Comparison of ENCODE assay signal across 8 cellular contexts in the genomic region with DNA sequence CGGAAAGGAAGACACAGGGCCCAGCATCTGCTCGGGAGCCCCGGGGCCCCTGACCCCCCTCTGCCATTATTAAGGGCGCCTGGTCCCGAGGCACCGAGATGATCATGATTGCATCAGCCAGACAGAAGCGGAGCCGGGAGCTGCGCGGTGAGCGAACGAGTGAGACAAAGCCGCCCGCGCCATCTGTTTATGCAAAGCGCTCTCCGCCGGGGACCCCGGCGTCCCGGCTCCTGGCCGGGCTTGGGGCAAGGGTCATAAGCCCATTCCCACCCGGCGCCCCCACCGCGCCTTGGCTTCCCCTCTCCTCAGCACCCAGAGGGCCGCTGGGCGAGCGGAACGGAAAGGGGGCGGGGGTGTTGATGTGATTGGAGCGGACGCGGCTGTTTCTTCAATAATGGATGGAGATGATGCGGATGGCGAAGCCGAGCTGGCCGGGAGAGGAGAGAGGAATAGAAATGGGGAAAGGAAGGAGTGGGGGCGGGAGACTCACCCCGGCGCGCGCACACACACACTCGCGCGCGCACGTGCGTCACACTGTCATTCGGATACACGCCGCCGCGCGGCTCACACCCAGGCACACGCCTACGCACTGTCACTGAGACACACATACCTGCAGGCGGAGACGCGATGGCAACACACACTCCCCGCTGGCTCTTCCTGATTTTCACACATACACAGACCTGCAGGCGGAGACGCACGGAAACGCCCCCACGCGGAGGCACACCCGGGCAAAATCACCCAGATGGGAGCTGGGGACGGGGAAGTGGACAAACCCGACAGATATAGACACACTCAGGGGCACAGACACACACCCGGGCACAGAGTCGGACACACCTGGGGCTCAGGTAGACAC. TPM values are rescaled to one million over a fixed set of nuclear protein-coding genes. Genes with fewer than 3 reads are reported as not detected.
DNase-seq lines count a peak whose midpoint lies in the region; ATAC-seq and TF ChIP-seq lines count a peak whose summit lies in the region.

No MANE protein-coding gene starts in this region.

- peak overlapping the region; percentile 96 for H3K27ac Mint-ChIP-seq in activated naive CD4-positive, alpha-beta T cell treated with anti-CD3 and anti-CD28 coated beads, Interleukin-2, amount 50 U/mL, for 24 hours

- H3K36me3 Mint-ChIP-seq in activated naive CD4-positive, alpha-beta T cell treated with anti-CD3 and anti-CD28 coated beads, Interleukin-2, amount 50 U/mL, for 24 hours, result peaks cover 2% of the 10 kb centered on the region

- H3K4me1 ChIP-seq in DND-41 (ENCODE audit: insufficient read depth, low read length) (peaks cover 37% of the 10 kb centered on the region), psoas muscle (peaks cover 57% of the 10 kb centered on the region)

- H3K36me3 ChIP-seq in DND-41 (ENCODE audit: insufficient read depth, low read length) (peaks cover 2% of the 10 kb centered on the region), psoas muscle (ENCODE audit: insufficient read depth in 1 of 2, low read depth in 1 of 2) (peaks cover 0 to 20% of the 10 kb centered on the region in 2 donors)

- ATAC-seq in DND-41 (ENCODE audit: insufficient read depth, low read depth) (peak; percentile 8; the same call in 1 of the 3 replicates), left cardiac atrium (peak; percentile 0 to 2), psoas muscle (peak; percentile 5 to 29 (median 16)), HG03469 (IDR thresholded peaks at IDR 0.05; ENCODE audit: unreplicated experiment) (no peak), HG03457 (IDR thresholded peaks at IDR 0.05; ENCODE audit: unreplicated experiment) (no peak)

- CTCF ChIA-PET in RWPE1 (lab: Yijun Ruan, JAX), result interaction anchor here (0.6 to 6.5 kb wide), 14 partner anchors 10 to 1415 kb away, joined by 3 to 147 read pairs (median 4); partner anchors contain the start of genes NXPH4 and SHMT2

- peaks cover 11% of the 10 kb centered on the region; the same call in 1 of the 2 replicates for H4K20me1 ChIP-seq in DND-41 (ENCODE audit: insufficient read depth, low read length)

- peaks cover 73% of the 10 kb centered on the region for H3K4me1 Mint-ChIP-seq in activated naive CD4-positive, alpha-beta T cell treated with anti-CD3 and anti-CD28 coated beads, Interleukin-2, amount 50 U/mL, for 24 hours

- H3K79me2 ChIP-seq in DND-41 (ENCODE audit: insufficient read depth, low read length), result no peaks in the 10 kb centered on the region

- H3K4me3 Mint-ChIP-seq in activated naive CD4-positive, alpha-beta T cell treated with anti-CD3 and anti-CD28 coated beads, Interleukin-2, amount 50 U/mL, for 24 hours, result peak overlapping the region; percentile 89

- DNase-seq in DND-41 (peak; percentile 62), RWPE1 (ENCODE audit: low spot score) (no peak), left cardiac atrium (peak; percentile 63), psoas muscle (peak; percentile 64 to 79)

- POLR2A ChIA-PET in RWPE1 (lab: Yijun Ruan, JAX; ENCODE audit: low non-redundant PET), result interaction anchor here (0.5 kb wide), 1 partner anchor 13 kb away, joined by 3 read pairs; no protein-coding TSS in a partner anchor

- no peak; the same call in 1 of the 2 replicates for TF ChIP-seq EP300 in Ishikawa (IDR thresholded peaks at IDR 0.05; ENCODE audit: borderline replicate concordance)

- H3K27ac ChIP-seq in DND-41 (ENCODE audit: low read length), result no peak overlapping the region
- H3K27ac ChIP-seq in RWPE1, result peak overlapping the region; percentile 71
- H3K27ac ChIP-seq in psoas muscle, result peak overlapping the region; percentile 61

- peak overlapping the region; percentile 5; the same call in 1 of the 2 replicates for H3K4me2 ChIP-seq in DND-41 (ENCODE audit: insufficient read depth, low read length)

- no peak overlapping the region for H3K4me3 ChIP-seq in DND-41 (ENCODE audit: low read depth in 1 of 2, low read length in 2 of 2)
- H3K4me3 ChIP-seq in psoas muscle, result peak overlapping the region; percentile 65

- no peak overlapping the region for H2AFZ ChIP-seq in DND-41 (ENCODE audit: low read depth, low read length)

- intact Hi-C loops in left cardiac atrium (cut with DNase I), result no loop called here
- intact Hi-C loops in psoas muscle (cut with DNase I), result no loop called here

- TF ChIP-seq CTCF in DND-41 (IDR thresholded peaks at IDR 0.05; ENCODE audit: borderline replicate concordance, extremely low read depth, low read length, poor library complexity, severe bottlenecking), result no peak
- no peak for TF ChIP-seq CTCF in RWPE1 (conservative IDR thresholded peaks at IDR 0.05; ENCODE audit: low read depth)
- no peak for TF ChIP-seq CTCF in psoas muscle (IDR thresholded peaks at IDR 0.05)

- H3K27me3 ChIP-seq in DND-41 (ENCODE audit: insufficient read depth, low read length, poor library complexity) (peaks cover 14% of the 10 kb centered on the region), psoas muscle (ENCODE audit: insufficient read depth in 3 of 3, low read length in 2 of 3) (peaks cover 0 to 23% (median 0%) of the 10 kb centered on the region in 3 donors)

- H3K9me3 ChIP-seq in DND-41 (ENCODE audit: insufficient read depth, low read length, severe bottlenecking) (no peaks in the 10 kb centered on the region), psoas muscle (no peaks in the 10 kb centered on the region)

- TF ChIP-seq RAD21 in Ishikawa (IDR thresholded peaks at IDR 0.05; ENCODE audit: low read depth), result no peak

- WGBS in psoas muscle, 3 donors, result 1 to 2% (median 1%) methylated on average over 65 to 72 of the region's 72 CpGs

- no peaks in the 10 kb centered on the region for H3K9me3 Mint-ChIP-seq in activated naive CD4-positive, alpha-beta T cell treated with anti-CD3 and anti-CD28 coated beads, Interleukin-2, amount 50 U/mL, for 24 hours

- H3K9ac ChIP-seq in DND-41 (ENCODE audit: low read depth, low read length), result no peak overlapping the region

- H3K27me3 Mint-ChIP-seq in activated naive CD4-positive, alpha-beta T cell treated with anti-CD3 and anti-CD28 coated beads, Interleukin-2, amount 50 U/mL, for 24 hours, result peaks cover 25% of the 10 kb centered on the region

TF ChIP-seq in Ishikawa, 13 proteins besides CTCF, POLR2A, EP300 and RAD21:
- TF ChIP-seq EGR1 (IDR thresholded peaks at IDR 0.05) (peak; percentile 99), TEAD4 (IDR thresholded peaks at IDR 0.05) (peak; percentile 57), TAF1 (IDR thresholded peaks at IDR 0.05; ENCODE audit: low read depth) (peak; percentile 54), YY1 (IDR thresholded peaks at IDR 0.05; ENCODE audit: low read depth) (no peak), CREB1 (IDR thresholded peaks at IDR 0.05; ENCODE audit: low read depth) (no peak), MAX (IDR thresholded peaks at IDR 0.05) (peak; percentile 91), ZBTB7A (IDR thresholded peaks at IDR 0.05; ENCODE audit: low read depth) (peak; percentile 83; the same call in 1 of the 2 replicates), TCF12 (IDR thresholded peaks at IDR 0.05; ENCODE audit: low read depth) (0 out of 2 replicates have a peak, but pooled peaks have one; percentile 41), NFIC (IDR thresholded peaks at IDR 0.05) (no peak), CEBPB (IDR thresholded peaks at IDR 0.05) (0 out of 2 replicates have a peak, but pooled peaks have one; percentile 56), FOXM1 (IDR thresholded peaks at IDR 0.05; ENCODE audit: borderline replicate concordance, low read depth) (no peak), USF1 (IDR thresholded peaks at IDR 0.05) (0 out of 2 replicates have a peak, but pooled peaks have one; percentile 45)
- TF ChIP-seq, protein P1, sequence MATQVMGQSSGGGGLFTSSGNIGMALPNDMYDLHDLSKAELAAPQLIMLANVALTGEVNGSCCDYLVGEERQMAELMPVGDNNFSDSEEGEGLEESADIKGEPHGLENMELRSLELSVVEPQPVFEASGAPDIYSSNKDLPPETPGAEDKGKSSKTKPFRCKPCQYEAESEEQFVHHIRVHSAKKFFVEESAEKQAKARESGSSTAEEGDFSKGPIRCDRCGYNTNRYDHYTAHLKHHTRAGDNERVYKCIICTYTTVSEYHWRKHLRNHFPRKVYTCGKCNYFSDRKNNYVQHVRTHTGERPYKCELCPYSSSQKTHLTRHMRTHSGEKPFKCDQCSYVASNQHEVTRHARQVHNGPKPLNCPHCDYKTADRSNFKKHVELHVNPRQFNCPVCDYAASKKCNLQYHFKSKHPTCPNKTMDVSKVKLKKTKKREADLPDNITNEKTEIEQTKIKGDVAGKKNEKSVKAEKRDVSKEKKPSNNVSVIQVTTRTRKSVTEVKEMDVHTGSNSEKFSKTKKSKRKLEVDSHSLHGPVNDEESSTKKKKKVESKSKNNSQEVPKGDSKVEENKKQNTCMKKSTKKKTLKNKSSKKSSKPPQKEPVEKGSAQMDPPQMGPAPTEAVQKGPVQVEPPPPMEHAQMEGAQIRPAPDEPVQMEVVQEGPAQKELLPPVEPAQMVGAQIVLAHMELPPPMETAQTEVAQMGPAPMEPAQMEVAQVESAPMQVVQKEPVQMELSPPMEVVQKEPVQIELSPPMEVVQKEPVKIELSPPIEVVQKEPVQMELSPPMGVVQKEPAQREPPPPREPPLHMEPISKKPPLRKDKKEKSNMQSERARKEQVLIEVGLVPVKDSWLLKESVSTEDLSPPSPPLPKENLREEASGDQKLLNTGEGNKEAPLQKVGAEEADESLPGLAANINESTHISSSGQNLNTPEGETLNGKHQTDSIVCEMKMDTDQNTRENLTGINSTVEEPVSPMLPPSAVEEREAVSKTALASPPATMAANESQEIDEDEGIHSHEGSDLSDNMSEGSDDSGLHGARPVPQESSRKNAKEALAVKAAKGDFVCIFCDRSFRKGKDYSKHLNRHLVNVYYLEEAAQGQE (IDR thresholded peaks at IDR 0.05; ENCODE audit: low read depth), result no peak
TF ChIP-seq in Ishikawa: peak in this region for 8.

RNA-seq across cellular contexts. Expression of gene STAC3, which starts 10.7 kb away (rescaled TPM):
- 1 to 10 TPM; 1.2 to 2.7 TPM for total RNA-seq in left cardiac atrium
- 1,000 to 10,000 TPM in 2 of 4 donors, 100 to 1,000 TPM in 2; 576 to 1,676 (median 997) TPM for total RNA-seq in psoas muscle
- polyA plus RNA-seq in psoas muscle, result 1,000 to 10,000 TPM in 1 of 3 donors, 100 to 1,000 TPM in 1, 10 to 100 TPM in 1; 98.2 to 1,376 (median 738) TPM

RNA-seq across cellular contexts. Expression of gene SHMT2, which starts 10.8 kb away (rescaled TPM):
- 10 to 100 TPM; 31.1 to 39.6 TPM for total RNA-seq in left cardiac atrium
- total RNA-seq in psoas muscle, result 10 to 100 TPM; 39.2 to 59.2 (median 47.3) TPM
- 10 to 100 TPM; 36.6 to 66.8 (median 62.7) TPM for polyA plus RNA-seq in psoas muscle

RNA-seq across cellular contexts. Expression of gene NXPH4, which starts 23.7 kb away (rescaled TPM):
- total RNA-seq in left cardiac atrium, result 1 to 10 TPM in 1 of 2 donors, under 1 TPM in 1; 0.50 to 2.1 TPM
- under 1 TPM in 3 of 4 donors, not detected in 1; 0.24 to 0.58 (median 0.42) TPM for total RNA-seq in psoas muscle
- polyA plus RNA-seq in psoas muscle, result under 1 TPM in 2 of 3 donors, not detected in 1; 0.01 to 0.20 TPM

Comparison
In these comparisons a context has a peak if more than half of its experiments do, and no peak if none do; other contexts are left out.
1. ATAC-seq: peak in DND-41 (single experiment), left cardiac atrium (2 of 2) and psoas muscle (4 of 4); none in HG03469 (single experiment) and HG03457 (single experiment).
2. RNA of gene STAC3, which starts 10.7 kb away (total RNA-seq): 576 to 1,676 TPM in psoas muscle; 1.2 to 2.7 TPM in left cardiac atrium; every median in the first group is over 100 times any median in the second.